25 cellular contexts compared by ENCODE assay signal in genomic region chr1:10617931-10618885, GRCh38.
DNase-seq lines count a peak whose midpoint lies in the region; FAIRE-seq and TF ChIP-seq lines count a peak whose summit lies in the region.
"Had no signal": no experiment of that assay in that cellular context is flagged by ENCODE, and none has a peak within 500 bp of the region (broad histone marks: within the 10 kb centered on the region; RNA-seq: fewer than 3 reads in every experiment).

No MANE protein-coding gene starts in this region.

- no peak for FAIRE-seq in kidney (lab: Jason Lieb, UNC)
- FAIRE-seq: A204.1, D721Med, RCC 7860 had no signal

- no peaks in the 10 kb centered on the region for H3K9me3 Mint-ChIP-seq in immature natural killer cell
- H3K9me3 Mint-ChIP-seq: CD4-positive, CD25-positive, alpha-beta regulatory T cell had no signal

- H3K4me1 ChIP-seq in left ventricle myocardium inferior (no peaks in the 10 kb centered on the region), kidney (ENCODE audit: control insufficient read depth in 1 of 2, insufficient read depth in 1 of 2, low read depth in 1 of 2, low read length in 2 of 2) (no peaks in the 10 kb centered on the region)
- H3K4me1 ChIP-seq: SJSA1 had no signal

- DNase-seq in cardiac septum (ENCODE audit: low spot score): peak; percentile 60
- DNase-seq in left ventricle myocardium inferior: no peak
- peak; percentile 59 for DNase-seq in kidney
- DNase-seq in posterior vena cava (ENCODE audit: low spot score): peak; percentile 72
- no peak for DNase-seq in 8988T
- no peak for DNase-seq in activated CD4-positive, alpha-beta T cell treated with anti-CD3 and anti-CD28 coated beads for 4 hours
- DNase-seq in immature natural killer cell: no peak
- DNase-seq: CD4-positive, CD25-positive, alpha-beta regulatory T cell; GM23248; HCEC 1CT; IMR-90; KG1; MG63; NCI-H1105 treated with DMSO at 0.1 percent for 48 hours; NCI-H146; NCI-H1930; NCI-H2107; NCI-H446; NCI-H524 treated with DMSO at 0.1 percent for 48 hours; NCI-H774 had no signal

- no peak overlapping the region for H3K9ac ChIP-seq in kidney (ENCODE audit: low read length in 2 of 2)
- H3K9ac ChIP-seq: BLaER1, GM23248 had no signal

- H3K36me3 Mint-ChIP-seq in immature natural killer cell: peaks cover 0 to 5% (median 4%) of the 10 kb centered on the region in 3 donors

- H3K27me3 ChIP-seq in left ventricle myocardium inferior (ENCODE audit: low read depth): no peaks in the 10 kb centered on the region
- H3K27me3 ChIP-seq: BLaER1, MG63, SJSA1 had no signal

- no peak overlapping the region for H3K4me3 ChIP-seq in left ventricle myocardium inferior
- no peak overlapping the region for H3K4me3 ChIP-seq in kidney (ENCODE audit: low read length in 2 of 2)
- H3K4me3 ChIP-seq: BLaER1, GM23248, MG63, SJSA1 had no signal

- peaks cover 24% of the 10 kb centered on the region for H3K36me3 ChIP-seq in left ventricle myocardium inferior
- H3K36me3 ChIP-seq in kidney (ENCODE audit: control insufficient read depth in 1 of 2, insufficient read depth in 2 of 2, low read length in 2 of 2): no peaks in the 10 kb centered on the region
- H3K36me3 ChIP-seq: MG63, SJSA1 had no signal

- peak overlapping the region in 2 of 6 donors; percentile 24 to 53 for H3K27ac Mint-ChIP-seq in immature natural killer cell

- TF ChIP-seq CTCF in left ventricle myocardium inferior (IDR thresholded peaks at IDR 0.05; ENCODE audit: borderline replicate concordance) (no peak), kidney (IDR thresholded peaks at IDR 0.05; ENCODE audit: borderline replicate concordance, extremely low read depth, insufficient read depth) (no peak)

- peaks cover 0 to 4% of the 10 kb centered on the region in 2 donors for H3K4me1 Mint-ChIP-seq in immature natural killer cell

- H3K9me3 ChIP-seq in left ventricle myocardium inferior (replicated peaks) (no peaks in the 10 kb centered on the region), kidney (ENCODE audit: control insufficient read depth in 1 of 2, low read length in 2 of 2) (no peaks in the 10 kb centered on the region)
- H3K9me3 ChIP-seq: BLaER1, MG63, SJSA1 had no signal

- H3K27ac ChIP-seq in left ventricle myocardium inferior (replicated peaks) (no peak overlapping the region), kidney (ENCODE audit: low read depth in 2 of 2, low read length in 2 of 2) (no peak overlapping the region)
- H3K27ac ChIP-seq: BLaER1, GM23248, SJSA1 had no signal

- H3K27me3 Mint-ChIP-seq in immature natural killer cell (ENCODE audit: low read depth in 3 of 3): no peaks in the 10 kb centered on the region
- H3K27me3 Mint-ChIP-seq: CD4-positive, CD25-positive, alpha-beta regulatory T cell had no signal

- H3K4me3 Mint-ChIP-seq in immature natural killer cell: no peak overlapping the region
- H3K4me3 Mint-ChIP-seq: CD4-positive, CD25-positive, alpha-beta regulatory T cell had no signal

- intact Hi-C loops in cardiac septum (cut with DNase I): no loop called here
- intact Hi-C loops in left ventricle myocardium inferior (cut with micrococcal nuclease): no loop called here
- intact Hi-C loops in kidney (cut with DNase I): no loop called here
- intact Hi-C loops in posterior vena cava (cut with DNase I): no loop called here

Comparison
In these comparisons a context has a peak if more than half of its experiments do, and no peak if none do; other contexts are left out.
1. DNase-seq: peak in cardiac septum (single experiment), kidney (single experiment) and posterior vena cava (single experiment); none in left ventricle myocardium inferior (single experiment), 8988T (single experiment), activated CD4-positive, alpha-beta T cell treated with anti-CD3 and anti-CD28 coated beads for 4 hours (0 of 2) and immature natural killer cell (0 of 3).